Comparison of ENCODE assay signal across 8 cellular contexts in genomic region chr12:121839106-121839992, GRCh38. TPM values are rescaled to one million over a fixed set of nuclear protein-coding genes. Genes with fewer than 3 reads are reported as not detected.
DNase-seq lines count a peak whose midpoint lies in the region; ATAC-seq and TF ChIP-seq lines count a peak whose summit lies in the region.

No MANE protein-coding gene starts in this region.

- peak; percentile 97 for ATAC-seq in GM18868 (IDR thresholded peaks at IDR 0.05; ENCODE audit: unreplicated experiment)
- peak; percentile 96 for ATAC-seq in HG03108 (IDR thresholded peaks at IDR 0.05; ENCODE audit: unreplicated experiment)
- ATAC-seq in activated B cell treated with CpG ODN at 0.5 μM for 24 hours (ENCODE audit: low read depth): peak; percentile 99

- peak overlapping the region; percentile 88 for H3K27ac Mint-ChIP-seq in activated B cell treated with CpG ODN at 0.5 μM for 24 hours

- peak; percentile 54 for TF ChIP-seq CTCF in AG04449 (IDR thresholded peaks at IDR 0.05; ENCODE audit: insufficient read depth, low read length, missing control alignments)
- no peak for TF ChIP-seq CTCF in activated B cell treated with CpG ODN at 0.5 μM for 24 hours (IDR thresholded peaks at IDR 0.05)

- H3K4me1 Mint-ChIP-seq in activated B cell treated with CpG ODN at 0.5 μM for 24 hours: peaks cover 15% of the 10 kb centered on the region

- H3K9me3 Mint-ChIP-seq in activated B cell treated with CpG ODN at 0.5 μM for 24 hours: no peaks in the 10 kb centered on the region

- H3K4me3 Mint-ChIP-seq in activated B cell treated with CpG ODN at 0.5 μM for 24 hours: peak overlapping the region; percentile 97

- no peaks in the 10 kb centered on the region for H3K27me3 Mint-ChIP-seq in activated B cell treated with CpG ODN at 0.5 μM for 24 hours

- intact Hi-C loops in activated B cell treated with CpG ODN at 0.5 μM for 24 hours (cut with micrococcal nuclease): loop anchor here (1.0 to 10.0 kb wide), 6 partner anchors 36 to 385 kb away; partner anchors contain the start of genes DIABLO and TMEM120B

- peak overlapping the region; percentile 73 for H3K4me3 ChIP-seq in AG04449 (ENCODE audit: low read depth, low read length)

- peaks cover 3% of the 10 kb centered on the region for H3K36me3 Mint-ChIP-seq in activated B cell treated with CpG ODN at 0.5 μM for 24 hours (ENCODE audit: low read depth)

- CTCF ChIA-PET in AG04449 (lab: Yijun Ruan, JAX): interaction anchor here (0.7 to 6.7 kb wide), 9 partner anchors 13 to 63 kb away, joined by 3 to 67 read pairs (median 16); partner anchors contain the start of genes PSMD9 and RHOF
- CTCF ChIA-PET in activated B cell treated with CpG ODN at 0.5 μM for 24 hours (lab: Charles Lee): interaction anchor here (3.9 kb wide), 1 partner anchor 45 kb away, joined by 14 read pairs; the partner anchor contains the start of gene RHOF

- peak; percentile 65 for DNase-seq in AG04449 (ENCODE audit: low read depth, low spot score)
- DNase-seq in NCI-H2227 (lab: John Stamatoyannopoulos, UW; ENCODE audit: unreplicated experiment): peak; percentile 99
- peak; percentile 99 for DNase-seq in activated B cell treated with CpG ODN at 0.5 μM for 24 hours
- peak; percentile 99 for DNase-seq in central memory CD4-positive, alpha-beta T cell
- peak; percentile 97 for DNase-seq in iris pigment epithelial cell (ENCODE audit: low read depth)
- peak; percentile 100 for DNase-seq in stimulated activated CD4-positive, alpha-beta T cell treated with anti-CD3 and anti-CD28 coated beads, Interleukin-12 subunit alpha, Interleukin-12 subunit beta, amount 100 ng/mL, for 4 hours

- POLR2A ChIA-PET in AG04449 (lab: Yijun Ruan, JAX): interaction anchor here (0.8 to 1.2 kb wide), 2 partner anchors 49 to 212 kb away, joined by 3 read pairs; partner anchors contain the start of gene PSMD9
- POLR2A ChIA-PET in activated B cell treated with CpG ODN at 0.5 μM for 24 hours (lab: Charles Lee): interaction anchor here (0.5 to 2.8 kb wide), 5 partner anchors 36 to 123 kb away, joined by 3 to 9 read pairs (median 4); partner anchors contain the start of gene PSMD9

RNA-seq across cellular contexts. Expression of gene HPD, which starts 19.3 kb away (rescaled TPM):
- not detected in 2 replicates for total RNA-seq in activated B cell treated with CpG ODN at 0.5 μM for 24 hours

RNA-seq across cellular contexts. Expression of gene SETD1B, which starts 35.5 kb away (rescaled TPM):
- 36.0 and 40.3 TPM in 2 replicates for total RNA-seq in activated B cell treated with CpG ODN at 0.5 μM for 24 hours

RNA-seq across cellular contexts. Expression of gene RHOF, which starts 45.9 kb away (rescaled TPM):
- total RNA-seq in activated B cell treated with CpG ODN at 0.5 μM for 24 hours: 133 and 142 TPM in 2 replicates

RNA-seq across cellular contexts. Expression of gene PSMD9, which starts 49.2 kb away (rescaled TPM):
- total RNA-seq in activated B cell treated with CpG ODN at 0.5 μM for 24 hours: 35.9 and 40.2 TPM in 2 replicates

Comparison
In these comparisons a context has a peak if more than half of its experiments do, and no peak if none do; other contexts are left out.
1. Peak in every context shown above with its lines: DNase-seq, ATAC-seq and H3K4me3 ChIP-seq.